Comparison of ENCODE assay signal across 1 cellular context in the genomic region with DNA sequence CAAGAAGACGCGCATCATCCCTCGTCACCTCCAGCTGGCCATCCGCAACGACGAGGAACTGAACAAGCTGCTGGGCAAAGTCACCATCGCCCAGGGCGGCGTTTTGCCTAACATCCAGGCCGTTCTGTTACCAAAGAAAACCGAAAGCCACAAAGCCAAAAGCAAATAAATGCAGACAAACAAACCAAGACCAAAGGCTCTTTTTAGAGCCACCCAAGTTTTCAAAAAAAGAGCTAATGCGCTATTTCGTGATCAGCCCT.
TF ChIP-seq lines count a peak whose summit lies in the region.

No MANE protein-coding gene starts in this region.

TF ChIP-seq in GM12878, 131 proteins besides CTCF, POLR2A, EP300 and RAD21:
- 0 out of 2 replicates have a peak, but pooled peaks have one; percentile 14 for TF ChIP-seq TBL1XR1 (IDR thresholded peaks at IDR 0.05; ENCODE audit: low read depth, low read length)
- peak; percentile 74 for TF ChIP-seq PML (IDR thresholded peaks at IDR 0.05; ENCODE audit: low read length)
- peak; percentile 76; the same call in 1 of the 2 replicates for TF ChIP-seq POLR2AphosphoS5 (IDR thresholded peaks at IDR 0.05; ENCODE audit: low read length)
- TF ChIP-seq IRF4 (IDR thresholded peaks at IDR 0.05; ENCODE audit: low read depth, low read length): 0 out of 2 replicates have a peak, but pooled peaks have one; percentile 3
- TF ChIP-seq NFIC (IDR thresholded peaks at IDR 0.05; ENCODE audit: low read depth, low read length): peak; percentile 54; the same call in 1 of the 2 replicates
- 0 out of 2 replicates have a peak, but pooled peaks have one; percentile 0 for TF ChIP-seq CHD2 (IDR thresholded peaks at IDR 0.05; ENCODE audit: borderline replicate concordance, low read depth, low read length)
- TF ChIP-seq MTA3 (IDR thresholded peaks at IDR 0.05; ENCODE audit: borderline replicate concordance, low read length): peak; percentile 98; the same call in 1 of the 2 replicates
- peak; percentile 84; the same call in 1 of the 2 replicates for TF ChIP-seq ZBED1 (IDR thresholded peaks at IDR 0.05; ENCODE audit: borderline replicate concordance)
- TF ChIP-seq, protein P1, sequence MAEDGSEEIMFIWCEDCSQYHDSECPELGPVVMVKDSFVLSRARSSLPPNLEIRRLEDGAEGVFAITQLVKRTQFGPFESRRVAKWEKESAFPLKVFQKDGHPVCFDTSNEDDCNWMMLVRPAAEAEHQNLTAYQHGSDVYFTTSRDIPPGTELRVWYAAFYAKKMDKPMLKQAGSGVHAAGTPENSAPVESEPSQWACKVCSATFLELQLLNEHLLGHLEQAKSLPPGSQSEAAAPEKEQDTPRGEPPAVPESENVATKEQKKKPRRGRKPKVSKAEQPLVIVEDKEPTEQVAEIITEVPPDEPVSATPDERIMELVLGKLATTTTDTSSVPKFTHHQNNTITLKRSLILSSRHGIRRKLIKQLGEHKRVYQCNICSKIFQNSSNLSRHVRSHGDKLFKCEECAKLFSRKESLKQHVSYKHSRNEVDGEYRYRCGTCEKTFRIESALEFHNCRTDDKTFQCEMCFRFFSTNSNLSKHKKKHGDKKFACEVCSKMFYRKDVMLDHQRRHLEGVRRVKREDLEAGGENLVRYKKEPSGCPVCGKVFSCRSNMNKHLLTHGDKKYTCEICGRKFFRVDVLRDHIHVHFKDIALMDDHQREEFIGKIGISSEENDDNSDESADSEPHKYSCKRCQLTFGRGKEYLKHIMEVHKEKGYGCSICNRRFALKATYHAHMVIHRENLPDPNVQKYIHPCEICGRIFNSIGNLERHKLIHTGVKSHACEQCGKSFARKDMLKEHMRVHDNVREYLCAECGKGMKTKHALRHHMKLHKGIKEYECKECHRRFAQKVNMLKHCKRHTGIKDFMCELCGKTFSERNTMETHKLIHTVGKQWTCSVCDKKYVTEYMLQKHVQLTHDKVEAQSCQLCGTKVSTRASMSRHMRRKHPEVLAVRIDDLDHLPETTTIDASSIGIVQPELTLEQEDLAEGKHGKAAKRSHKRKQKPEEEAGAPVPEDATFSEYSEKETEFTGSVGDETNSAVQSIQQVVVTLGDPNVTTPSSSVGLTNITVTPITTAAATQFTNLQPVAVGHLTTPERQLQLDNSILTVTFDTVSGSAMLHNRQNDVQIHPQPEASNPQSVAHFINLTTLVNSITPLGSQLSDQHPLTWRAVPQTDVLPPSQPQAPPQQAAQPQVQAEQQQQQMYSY (CRISPR knock-in tag; IDR thresholded peaks at IDR 0.05): 0 out of 2 replicates have a peak, but pooled peaks have one; percentile 58
- TF ChIP-seq, protein P2, sequence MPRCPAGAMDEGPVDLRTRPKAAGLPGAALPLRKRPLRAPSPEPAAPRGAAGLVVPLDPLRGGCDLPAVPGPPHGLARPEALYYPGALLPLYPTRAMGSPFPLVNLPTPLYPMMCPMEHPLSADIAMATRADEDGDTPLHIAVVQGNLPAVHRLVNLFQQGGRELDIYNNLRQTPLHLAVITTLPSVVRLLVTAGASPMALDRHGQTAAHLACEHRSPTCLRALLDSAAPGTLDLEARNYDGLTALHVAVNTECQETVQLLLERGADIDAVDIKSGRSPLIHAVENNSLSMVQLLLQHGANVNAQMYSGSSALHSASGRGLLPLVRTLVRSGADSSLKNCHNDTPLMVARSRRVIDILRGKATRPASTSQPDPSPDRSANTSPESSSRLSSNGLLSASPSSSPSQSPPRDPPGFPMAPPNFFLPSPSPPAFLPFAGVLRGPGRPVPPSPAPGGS (IDR thresholded peaks at IDR 0.05; ENCODE audit: borderline replicate concordance, insufficient read depth, low read depth, low read length, poor library complexity, severe bottlenecking): peak; percentile 1
- TF ChIP-seq SMAD5 (IDR thresholded peaks at IDR 0.05; ENCODE audit: low read depth): 0 out of 2 replicates have a peak, but pooled peaks have one; percentile 37
- TF ChIP-seq POLR2AphosphoS2 (IDR thresholded peaks at IDR 0.05; ENCODE audit: low read depth, low read length): peak; percentile 97
- 0 out of 2 replicates have a peak, but pooled peaks have one; percentile 19 for TF ChIP-seq TCF7 (IDR thresholded peaks at IDR 0.05; ENCODE audit: borderline replicate concordance)
- TF ChIP-seq, protein P3, sequence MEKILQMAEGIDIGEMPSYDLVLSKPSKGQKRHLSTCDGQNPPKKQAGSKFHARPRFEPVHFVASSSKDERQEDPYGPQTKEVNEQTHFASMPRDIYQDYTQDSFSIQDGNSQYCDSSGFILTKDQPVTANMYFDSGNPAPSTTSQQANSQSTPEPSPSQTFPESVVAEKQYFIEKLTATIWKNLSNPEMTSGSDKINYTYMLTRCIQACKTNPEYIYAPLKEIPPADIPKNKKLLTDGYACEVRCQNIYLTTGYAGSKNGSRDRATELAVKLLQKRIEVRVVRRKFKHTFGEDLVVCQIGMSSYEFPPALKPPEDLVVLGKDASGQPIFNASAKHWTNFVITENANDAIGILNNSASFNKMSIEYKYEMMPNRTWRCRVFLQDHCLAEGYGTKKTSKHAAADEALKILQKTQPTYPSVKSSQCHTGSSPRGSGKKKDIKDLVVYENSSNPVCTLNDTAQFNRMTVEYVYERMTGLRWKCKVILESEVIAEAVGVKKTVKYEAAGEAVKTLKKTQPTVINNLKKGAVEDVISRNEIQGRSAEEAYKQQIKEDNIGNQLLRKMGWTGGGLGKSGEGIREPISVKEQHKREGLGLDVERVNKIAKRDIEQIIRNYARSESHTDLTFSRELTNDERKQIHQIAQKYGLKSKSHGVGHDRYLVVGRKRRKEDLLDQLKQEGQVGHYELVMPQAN (conservative IDR thresholded peaks at IDR 0.05): 0 out of 2 replicates have a peak, but pooled peaks have one; percentile 4
- 0 out of 2 replicates have a peak, but pooled peaks have one; percentile 16 for TF ChIP-seq LARP7 (IDR thresholded peaks at IDR 0.05)
- TF ChIP-seq FOXM1 (IDR thresholded peaks at IDR 0.05; ENCODE audit: low read depth, low read length): 0 out of 2 replicates have a peak, but pooled peaks have one; percentile 0
- TF ChIP-seq, protein P4, sequence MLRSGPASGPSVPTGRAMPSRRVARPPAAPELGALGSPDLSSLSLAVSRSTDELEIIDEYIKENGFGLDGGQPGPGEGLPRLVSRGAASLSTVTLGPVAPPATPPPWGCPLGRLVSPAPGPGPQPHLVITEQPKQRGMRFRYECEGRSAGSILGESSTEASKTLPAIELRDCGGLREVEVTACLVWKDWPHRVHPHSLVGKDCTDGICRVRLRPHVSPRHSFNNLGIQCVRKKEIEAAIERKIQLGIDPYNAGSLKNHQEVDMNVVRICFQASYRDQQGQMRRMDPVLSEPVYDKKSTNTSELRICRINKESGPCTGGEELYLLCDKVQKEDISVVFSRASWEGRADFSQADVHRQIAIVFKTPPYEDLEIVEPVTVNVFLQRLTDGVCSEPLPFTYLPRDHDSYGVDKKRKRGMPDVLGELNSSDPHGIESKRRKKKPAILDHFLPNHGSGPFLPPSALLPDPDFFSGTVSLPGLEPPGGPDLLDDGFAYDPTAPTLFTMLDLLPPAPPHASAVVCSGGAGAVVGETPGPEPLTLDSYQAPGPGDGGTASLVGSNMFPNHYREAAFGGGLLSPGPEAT (IDR thresholded peaks at IDR 0.05; ENCODE audit: low read depth): peak; percentile 21; the same call in 1 of the 2 replicates
- TF ChIP-seq, protein P5, sequence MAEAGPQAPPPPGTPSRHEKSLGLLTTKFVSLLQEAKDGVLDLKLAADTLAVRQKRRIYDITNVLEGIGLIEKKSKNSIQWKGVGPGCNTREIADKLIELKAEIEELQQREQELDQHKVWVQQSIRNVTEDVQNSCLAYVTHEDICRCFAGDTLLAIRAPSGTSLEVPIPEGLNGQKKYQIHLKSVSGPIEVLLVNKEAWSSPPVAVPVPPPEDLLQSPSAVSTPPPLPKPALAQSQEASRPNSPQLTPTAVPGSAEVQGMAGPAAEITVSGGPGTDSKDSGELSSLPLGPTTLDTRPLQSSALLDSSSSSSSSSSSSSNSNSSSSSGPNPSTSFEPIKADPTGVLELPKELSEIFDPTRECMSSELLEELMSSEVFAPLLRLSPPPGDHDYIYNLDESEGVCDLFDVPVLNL (IDR thresholded peaks at IDR 0.05; ENCODE audit: low read depth, low read length): 0 out of 2 replicates have a peak, but pooled peaks have one; percentile 7
- TF ChIP-seq DPF2 (IDR thresholded peaks at IDR 0.05): peak; percentile 16; the same call in 1 of the 2 replicates
- TF ChIP-seq CHD1 (IDR thresholded peaks at IDR 0.05; ENCODE audit: low read depth, low read length): peak; percentile 79; the same call in 1 of the 2 replicates
- TF ChIP-seq, protein P6, sequence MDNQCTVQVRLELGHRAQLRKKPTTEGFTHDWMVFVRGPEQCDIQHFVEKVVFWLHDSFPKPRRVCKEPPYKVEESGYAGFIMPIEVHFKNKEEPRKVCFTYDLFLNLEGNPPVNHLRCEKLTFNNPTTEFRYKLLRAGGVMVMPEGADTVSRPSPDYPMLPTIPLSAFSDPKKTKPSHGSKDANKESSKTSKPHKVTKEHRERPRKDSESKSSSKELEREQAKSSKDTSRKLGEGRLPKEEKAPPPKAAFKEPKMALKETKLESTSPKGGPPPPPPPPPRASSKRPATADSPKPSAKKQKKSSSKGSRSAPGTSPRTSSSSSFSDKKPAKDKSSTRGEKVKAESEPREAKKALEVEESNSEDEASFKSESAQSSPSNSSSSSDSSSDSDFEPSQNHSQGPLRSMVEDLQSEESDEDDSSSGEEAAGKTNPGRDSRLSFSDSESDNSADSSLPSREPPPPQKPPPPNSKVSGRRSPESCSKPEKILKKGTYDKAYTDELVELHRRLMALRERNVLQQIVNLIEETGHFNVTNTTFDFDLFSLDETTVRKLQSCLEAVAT (IDR thresholded peaks at IDR 0.05): peak; percentile 99
